8 cellular contexts compared by ENCODE assay signal in genomic region chr6:50816115-50816675, GRCh38. TPM values are rescaled to one million over a fixed set of nuclear protein-coding genes. Genes with fewer than 3 reads are reported as not detected.
DNase-seq lines count a peak whose midpoint lies in the region; ATAC-seq lines count a peak whose summit lies in the region.

No MANE protein-coding gene starts in this region.

- DNase-seq in C1 segment of cervical spinal cord (lab: John Stamatoyannopoulos, UW) (peak in 8 of 14 donors; percentile 3 to 45 (median 20)), NCI-H2196 treated with DMSO at 0.1 percent for 48 hours (lab: John Stamatoyannopoulos, UW; ENCODE audit: unreplicated experiment) (peak; percentile 25), memory B cell (ENCODE audit: low spot score in 2 of 2) (peak; percentile 56 to 63)
- DNase-seq in activated CD4-positive, alpha-beta T cell treated with anti-CD3 and anti-CD28 coated beads for 4 hours = peak; percentile 18 to 41
- DNase-seq in stimulated activated CD8-positive, alpha-beta memory T cell treated with anti-CD3 and anti-CD28 coated beads, Interleukin-15, amount 100 ng/mL, for 1 hour (ENCODE audit: low read depth) = peak; percentile 13

- 0 to 4% methylated on average over 9 to 14 of the region's 14 CpGs for WGBS in ectodermal cell, 2 experiments

- peak overlapping the region; percentile 85 for H3K4me3 Mint-ChIP-seq in memory B cell

- H3K4me1 ChIP-seq in ectodermal cell (ENCODE audit: control insufficient read depth, insufficient read depth, low read length) = peaks cover 11% of the 10 kb centered on the region

- H3K9me3 Mint-ChIP-seq in memory B cell = no peaks in the 10 kb centered on the region

- peak; percentile 73 for ATAC-seq in GM18907 (IDR thresholded peaks at IDR 0.05; ENCODE audit: unreplicated experiment)
- peak; percentile 71 for ATAC-seq in HG03135 (IDR thresholded peaks at IDR 0.05; ENCODE audit: unreplicated experiment)
- peak; percentile 56 for ATAC-seq in memory B cell (ENCODE audit: low read depth)

- no peaks in the 10 kb centered on the region for H3K9me3 ChIP-seq in ectodermal cell (ENCODE audit: control insufficient read depth, low read length)

- no peak overlapping the region for H3K27ac ChIP-seq in ectodermal cell (ENCODE audit: insufficient read depth, low read depth, low read length, poor library complexity, severe bottlenecking)

- H3K36me3 ChIP-seq in ectodermal cell (ENCODE audit: control insufficient read depth, insufficient read depth, low read length) = no peaks in the 10 kb centered on the region

- H3K4me1 Mint-ChIP-seq in memory B cell = peaks cover 11% of the 10 kb centered on the region

- peaks cover 78% of the 10 kb centered on the region for H3K27me3 ChIP-seq in ectodermal cell (ENCODE audit: control insufficient read depth, insufficient read depth, low read length, poor library complexity, severe bottlenecking)

- H3K27ac Mint-ChIP-seq in memory B cell = no peak overlapping the region

- H3K27me3 Mint-ChIP-seq in memory B cell = peaks cover 15% of the 10 kb centered on the region

- H3K4me3 ChIP-seq in ectodermal cell (ENCODE audit: insufficient read depth, low read depth, low read length) = peak overlapping the region; percentile 18

- no peaks in the 10 kb centered on the region for H3K36me3 Mint-ChIP-seq in memory B cell

RNA-seq across cellular contexts. Expression of gene TFAP2B, which starts 2.5 kb away (rescaled TPM):
- 18.1 TPM for polyA plus RNA-seq in ectodermal cell (2013, experiment 1 of 4)
- polyA plus RNA-seq in ectodermal cell (2013, experiment 2 of 4) = 15.4 TPM
- 11.5 TPM for polyA plus RNA-seq in ectodermal cell (2013, experiment 3 of 4)
- 16.3 TPM for polyA plus RNA-seq in ectodermal cell (2013, experiment 4 of 4)
